ENCODE assay signal across 8 cellular contexts in the genomic region with DNA sequence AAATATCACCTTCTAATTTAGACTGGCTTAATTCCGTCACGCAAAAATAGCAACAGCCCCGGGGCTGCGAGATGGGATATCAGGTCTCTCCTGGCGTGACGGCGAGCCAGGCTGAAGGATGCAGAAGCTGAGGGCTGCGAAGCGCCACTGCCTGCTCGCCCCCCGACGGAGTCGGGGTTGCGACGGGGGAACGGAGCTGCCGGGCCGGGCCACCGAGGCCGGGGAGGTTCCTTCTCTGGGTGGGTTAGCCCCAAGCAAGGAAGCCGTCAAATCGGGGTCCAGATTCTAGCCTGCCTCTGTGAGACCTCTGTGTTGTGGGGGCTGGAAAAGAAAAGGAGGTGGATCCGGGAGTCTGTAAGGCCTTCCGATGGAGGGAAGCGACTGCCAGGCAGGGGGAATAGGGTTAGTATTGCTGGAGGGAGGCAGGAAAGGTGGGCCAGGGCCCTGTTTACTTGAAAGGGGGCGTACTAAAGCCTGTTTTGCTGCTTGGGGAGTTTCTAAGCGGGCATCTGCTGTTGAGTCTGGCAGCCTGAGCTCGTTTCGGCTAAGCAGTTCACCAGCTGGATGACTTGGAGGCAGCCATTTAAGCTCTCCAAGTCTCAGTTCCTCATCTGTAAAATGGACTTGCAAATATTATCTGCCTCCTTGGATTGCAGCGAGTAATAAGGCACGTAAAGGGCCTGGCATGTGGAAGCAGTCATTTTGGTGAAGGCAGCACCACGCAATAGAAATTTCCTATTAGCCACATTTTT. TPM values are rescaled to one million over a fixed set of nuclear protein-coding genes. Genes with fewer than 3 reads are reported as not detected.
DNase-seq lines count a peak whose midpoint lies in the region; ATAC-seq and TF ChIP-seq lines count a peak whose summit lies in the region.

No MANE protein-coding gene starts in this region.

- H3T11ph ChIP-seq in H9 (ENCODE audit: low read length) = no peak overlapping the region

- no peak overlapping the region for H3K56ac ChIP-seq in H9 (ENCODE audit: insufficient read length, low read depth, low read length)

- in situ Hi-C loops in G401 (cut with HindIII; ENCODE audit: low sequenced_read_pairs) = no loop called here

- no peak overlapping the region for H3K4ac ChIP-seq in H9 (ENCODE audit: low read depth, low read length)

- H3K4me1 ChIP-seq in H9 (ENCODE audit: insufficient read depth, low read length) (peaks cover 2% of the 10 kb centered on the region; the same call in 1 of the 2 replicates), heart left ventricle (peaks cover 4 to 82% (median 22%) of the 10 kb centered on the region in 12 donors)

- H3K4me3 ChIP-seq in LNCaP clone FGC (ENCODE audit: low read depth, low read length) = peak overlapping the region; percentile 49
- H3K4me3 ChIP-seq in heart left ventricle = peak overlapping the region; percentile 3 to 84 (median 67)

- H3K23me2 ChIP-seq in H9 (ENCODE audit: insufficient read length, low read depth, low read length, poor library complexity, severe bottlenecking) = peaks cover 8% of the 10 kb centered on the region

- H3K36me3 Mint-ChIP-seq in H9 (ENCODE audit: insufficient read depth in 1 of 3, low read depth in 3 of 3) = no peaks in the 10 kb centered on the region
- no peaks in the 10 kb centered on the region for H3K36me3 Mint-ChIP-seq in activated T-cell treated with anti-CD3 and anti-CD28 coated beads, Interleukin-2, amount 50 U/mL, for 72 hours (ENCODE audit: insufficient read depth in 2 of 2)

- H3K27ac Mint-ChIP-seq in H9 = peak overlapping the region in 2 of 3 experiments; percentile 30 to 76; a peak in 3 of 7 replicates
- peak overlapping the region; percentile 97 for H3K27ac Mint-ChIP-seq in activated T-cell treated with anti-CD3 and anti-CD28 coated beads, Interleukin-2, amount 50 U/mL, for 72 hours

- H3K27me3 Mint-ChIP-seq in H9 (ENCODE audit: low read depth) = peaks cover 2% of the 10 kb centered on the region; the same call in 1 of the 2 replicates
- H3K27me3 Mint-ChIP-seq in activated T-cell treated with anti-CD3 and anti-CD28 coated beads, Interleukin-2, amount 50 U/mL, for 72 hours (ENCODE audit: low read depth) = no peaks in the 10 kb centered on the region

- no peaks in the 10 kb centered on the region for H3K9me3 ChIP-seq in H9 (ENCODE audit: control insufficient read depth, low read depth, low read length)
- H3K9me3 ChIP-seq in heart left ventricle = no peaks in the 10 kb centered on the region

- intact Hi-C loops in heart left ventricle (cut with DNase I) = loop anchor here in 6 of 10 donors (1.0 to 10.0 kb wide), 5 partner anchors 45 to 189 kb away; partner anchors contain the start of gene BMPR1A (in 1 of the 6)
- intact Hi-C loops in posterior vena cava (cut with DNase I) = loop anchor here in 1 of 2 donors (5.0 kb wide), 2 partner anchors 45 to 190 kb away; partner anchors contain the start of gene BMPR1A

- H3K27ac ChIP-seq in 22Rv1 = peak overlapping the region; percentile 89
- no peak overlapping the region for H3K27ac ChIP-seq in H9 (ENCODE audit: insufficient read length, low read depth, low read length)
- peak overlapping the region; percentile 64 to 98 (median 90) for H3K27ac ChIP-seq in heart left ventricle

- no peak overlapping the region for H2BK12ac ChIP-seq in H9 (ENCODE audit: insufficient read length, low read depth, low read length)

- peak overlapping the region; percentile 15 for H3K9ac ChIP-seq in H9 (ENCODE audit: extremely low read depth, insufficient read length, low read length)

- no peak overlapping the region for H3K23ac ChIP-seq in H9 (ENCODE audit: insufficient read length, low read depth, low read length)

- peak overlapping the region; percentile 9; the same call in 1 of the 2 replicates for H3K14ac ChIP-seq in H9 (ENCODE audit: insufficient read depth, low read length)

- no peaks in the 10 kb centered on the region for H3K79me2 ChIP-seq in H9 (ENCODE audit: insufficient read depth, low read length)

- H3K27me3 ChIP-seq in H9 (ENCODE audit: insufficient read depth, low read length) = no peaks in the 10 kb centered on the region
- peaks cover 0 to 9% (median 0%) of the 10 kb centered on the region in 9 donors for H3K27me3 ChIP-seq in heart left ventricle

- H2AFZ ChIP-seq in H9 (ENCODE audit: low read length) = no peak overlapping the region

- H3K4me2 ChIP-seq in H9 (ENCODE audit: insufficient read depth, insufficient read length, low read length) = peak overlapping the region; percentile 41

- no peak overlapping the region for H2AK5ac ChIP-seq in H9 (ENCODE audit: insufficient read length, low read length)

- no peak for TF ChIP-seq POLR2A in heart left ventricle (IDR thresholded peaks at IDR 0.05)

- no peaks in the 10 kb centered on the region for H4K20me1 ChIP-seq in H9 (ENCODE audit: control insufficient read depth, insufficient read depth, insufficient read length)

- H4K5ac ChIP-seq in H9 (ENCODE audit: insufficient read length, low read depth, low read length) = no peak overlapping the region

- WGBS in H9 (ENCODE audit: extremely low coverage, insufficient read length, low lambda C conversion rate) = no CpG with 5 or more reads among the region's 32 CpGs
- 16 to 29% (median 21%) methylated on average over 23 to 32 of the region's 32 CpGs for WGBS in heart left ventricle, 4 donors

- no peak overlapping the region for H4K8ac ChIP-seq in H9 (replicated peaks; ENCODE audit: insufficient read length, low read depth, low read length)

- H3K18ac ChIP-seq in H9 (ENCODE audit: insufficient read length, low read depth, low read length) = peak overlapping the region; percentile 36

- no peaks in the 10 kb centered on the region for H3K9me3 Mint-ChIP-seq in H9
- no peaks in the 10 kb centered on the region for H3K9me3 Mint-ChIP-seq in activated T-cell treated with anti-CD3 and anti-CD28 coated beads, Interleukin-2, amount 50 U/mL, for 72 hours

- TF ChIP-seq CTCF in 22Rv1 (IDR thresholded peaks at IDR 0.05) (no peak), H9 (conservative IDR thresholded peaks at IDR 0.05) (no peak), LNCaP clone FGC (IDR thresholded peaks at IDR 0.05; ENCODE audit: control insufficient read depth, extremely low read depth, insufficient read depth) (no peak), heart left ventricle (IDR thresholded peaks at IDR 0.05) (no peak)

- H3K4me1 Mint-ChIP-seq in H9 = peaks cover 36 to 39% of the 10 kb centered on the region in 2 experiments
- peaks cover 22% of the 10 kb centered on the region for H3K4me1 Mint-ChIP-seq in activated T-cell treated with anti-CD3 and anti-CD28 coated beads, Interleukin-2, amount 50 U/mL, for 72 hours (ENCODE audit: low read depth)

- no peak overlapping the region for H2BK20ac ChIP-seq in H9 (ENCODE audit: low read depth, low read length, poor library complexity, severe bottlenecking)

- ATAC-seq in activated T-cell treated with anti-CD3 and anti-CD28 coated beads, Interleukin-2, amount 50 U/mL, for 72 hours (replicated peaks in 1 of 2) = peak; percentile 7 to 23
- ATAC-seq in heart left ventricle = no peak

- no peak overlapping the region for H2BK120ac ChIP-seq in H9 (ENCODE audit: low read depth, low read length, poor library complexity, severe bottlenecking)

- H4K91ac ChIP-seq in H9 (ENCODE audit: insufficient read length, low read depth, low read length) = no peak overlapping the region

- H3K4me3 Mint-ChIP-seq in H9 = peak overlapping the region; percentile 64 to 85
- peak overlapping the region; percentile 89 to 96 for H3K4me3 Mint-ChIP-seq in activated T-cell treated with anti-CD3 and anti-CD28 coated beads, Interleukin-2, amount 50 U/mL, for 72 hours

- H2BK5ac ChIP-seq in H9 (ENCODE audit: insufficient read length, low read length) = no peak overlapping the region

- peaks cover 0 to 57% (median 17%) of the 10 kb centered on the region in 9 donors for H3K36me3 ChIP-seq in heart left ventricle

- DNase-seq in G401 (ENCODE audit: low spot score) = peak; percentile 65
- peak; percentile 63 for DNase-seq in H9
- no peak for DNase-seq in LNCaP clone FGC (ENCODE audit: low read depth)
- no peak for DNase-seq in activated T-cell treated with anti-CD3 and anti-CD28 coated beads, Interleukin-2, amount 50 U/mL, for 72 hours
- peak in 2 of 5 donors; percentile 58 to 65 for DNase-seq in heart left ventricle
- DNase-seq in posterior vena cava (ENCODE audit: low spot score) = peak; percentile 80
- no peak for DNase-seq in stimulated activated CD4-positive, alpha-beta T cell treated with anti-CD3 and anti-CD28 coated beads, Interleukin-4, amount 100 ng/mL, for 1 hour

- no peaks in the 10 kb centered on the region for H3K79me1 ChIP-seq in H9 (ENCODE audit: insufficient read depth, low read depth, low read length, poor library complexity, severe bottlenecking)

- H2BK15ac ChIP-seq in H9 (ENCODE audit: low read depth, low read length) = no peak overlapping the region

RNA-seq across cellular contexts. Expression of gene LDB3, which starts 43.8 kb away (rescaled TPM):
- total RNA-seq in G401 (2014; rRNA removed; shearing (Covaris generic)) = 0.37 and 0.78 TPM in 2 replicates
- 0.17 and 0.18 TPM in 2 replicates for total RNA-seq in H9 (2021)
- under 1 TPM; 0.14 to 0.16 TPM for total RNA-seq in activated T-cell treated with anti-CD3 and anti-CD28 coated beads, Interleukin-2, amount 50 U/mL, for 72 hours
- 1,000 to 10,000 TPM in 7 of 9 donors, 100 to 1,000 TPM in 2; 800 to 1,716 (median 1,273) TPM for total RNA-seq in heart left ventricle
- polyA plus RNA-seq in heart left ventricle = 1,000 to 10,000 TPM in 1 of 2 donors, 100 to 1,000 TPM in 1; 165 to 1,759 TPM
- 10 to 100 TPM; 27.9 to 29.3 TPM for total RNA-seq in posterior vena cava

RNA-seq across cellular contexts. Expression of gene BMPR1A, which starts 44.3 kb away (rescaled TPM):
- 72.5 and 78.8 TPM in 2 replicates for total RNA-seq in G401 (2014; rRNA removed; shearing (Covaris generic))
- total RNA-seq in H9 (2021) = 138 and 145 TPM in 2 replicates
- total RNA-seq in activated T-cell treated with anti-CD3 and anti-CD28 coated beads, Interleukin-2, amount 50 U/mL, for 72 hours = 10 to 100 TPM in 1 of 2 donors, 1 to 10 TPM in 1; 7.0 to 11.8 TPM
- 10 to 100 TPM; 19.9 to 72.0 (median 46.1) TPM for total RNA-seq in heart left ventricle
- polyA plus RNA-seq in heart left ventricle = 10 to 100 TPM in 1 of 2 donors, 1 to 10 TPM in 1; 6.3 to 18.6 TPM
- 10 to 100 TPM; 68.0 to 75.8 TPM for total RNA-seq in posterior vena cava

RNA-seq across cellular contexts. Expression of gene OPN4, which starts 57.8 kb away (rescaled TPM):
- not detected in 2 replicates for total RNA-seq in G401 (2014; rRNA removed; shearing (Covaris generic))
- not detected in 2 replicates for total RNA-seq in H9 (2021)
- not detected for total RNA-seq in activated T-cell treated with anti-CD3 and anti-CD28 coated beads, Interleukin-2, amount 50 U/mL, for 72 hours
- total RNA-seq in heart left ventricle = under 1 TPM in 3 of 9 donors, not detected in 6; 0.19 to 0.28 (median 0.25) TPM
- polyA plus RNA-seq in heart left ventricle = under 1 TPM; 0.03 to 0.08 TPM
- not detected for total RNA-seq in posterior vena cava

Comparison
In these comparisons a context has a peak if more than half of its experiments do, and no peak if none do; other contexts are left out.
1. DNase-seq: peak in G401 (single experiment), H9 (single experiment) and posterior vena cava (single experiment); none in LNCaP clone FGC (single experiment), activated T-cell treated with anti-CD3 and anti-CD28 coated beads, Interleukin-2, amount 50 U/mL, for 72 hours (0 of 2) and stimulated activated CD4-positive, alpha-beta T cell treated with anti-CD3 and anti-CD28 coated beads, Interleukin-4, amount 100 ng/mL, for 1 hour (single experiment).
2. ATAC-seq: peak in activated T-cell treated with anti-CD3 and anti-CD28 coated beads, Interleukin-2, amount 50 U/mL, for 72 hours (2 of 2); none in heart left ventricle (0 of 4).
3. RNA of gene LDB3, which starts 43.8 kb away (total RNA-seq): 800 to 1,716 TPM in heart left ventricle; 27.9 to 29.3 TPM in posterior vena cava, 0.37 to 0.78 TPM in G401, 0.17 to 0.18 TPM in H9 and 0.14 to 0.16 TPM in activated T-cell treated with anti-CD3 and anti-CD28 coated beads, Interleukin-2, amount 50 U/mL, for 72 hours; every median in the first group is over 10 times any median in the second.